Comparison of ENCODE assay signal across 8 cellular contexts in the genomic region with DNA sequence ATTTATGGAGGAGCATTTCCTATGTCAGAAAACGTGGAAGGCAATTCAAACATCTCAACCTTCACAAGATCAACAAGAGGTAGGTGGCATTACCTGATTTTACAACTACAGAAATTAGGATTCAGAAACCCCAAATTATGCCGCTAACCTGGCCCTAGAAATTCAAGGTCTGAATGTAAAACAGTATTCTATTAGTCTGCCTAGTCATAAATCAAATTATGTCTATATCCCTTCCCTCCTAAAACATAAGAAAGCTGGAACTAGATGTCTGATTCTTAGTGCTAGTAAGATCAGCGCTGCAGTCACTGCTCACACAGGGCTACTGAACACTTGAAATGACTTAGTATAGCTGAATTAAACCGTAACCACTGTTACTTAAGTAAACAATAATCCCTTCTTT. TPM values are rescaled to one million over a fixed set of nuclear protein-coding genes. Genes with fewer than 3 reads are reported as not detected.
A peak's percentile ranks its signal among the peaks of the same experiment; 100 is the strongest.
DNase-seq lines count a peak whose midpoint lies in the region; FAIRE-seq and TF ChIP-seq lines count a peak whose summit lies in the region.

No MANE protein-coding gene starts in this region.

- H3K27me3 Mint-ChIP-seq in activated naive CD4-positive, alpha-beta T cell treated with anti-CD3 and anti-CD28 coated beads, Interleukin-2, amount 10 ng/mL, durations not matched to agents 7 days and 5 days: no peaks in the 10 kb centered on the region
- no peaks in the 10 kb centered on the region for H3K27me3 Mint-ChIP-seq in astrocyte (ENCODE audit: low read depth, unreplicated experiment)
- no peaks in the 10 kb centered on the region for H3K27me3 Mint-ChIP-seq in type B pancreatic cell

- peaks cover 42% of the 10 kb centered on the region for H3K36me3 Mint-ChIP-seq in activated naive CD4-positive, alpha-beta T cell treated with anti-CD3 and anti-CD28 coated beads, Interleukin-2, amount 10 ng/mL, durations not matched to agents 7 days and 5 days
- H3K36me3 Mint-ChIP-seq in astrocyte (ENCODE audit: low read depth, unreplicated experiment): peaks cover 8% of the 10 kb centered on the region
- peaks cover 10% of the 10 kb centered on the region for H3K36me3 Mint-ChIP-seq in type B pancreatic cell

- peak overlapping the region; percentile 99 for H3K4me3 Mint-ChIP-seq in activated naive CD4-positive, alpha-beta T cell treated with anti-CD3 and anti-CD28 coated beads, Interleukin-2, amount 10 ng/mL, durations not matched to agents 7 days and 5 days
- H3K4me3 Mint-ChIP-seq in astrocyte (ENCODE audit: unreplicated experiment) (peak overlapping the region; percentile 98), type B pancreatic cell (peak overlapping the region; percentile 97)

- H3K27ac ChIP-seq in astrocyte (ENCODE audit: low read depth, low read length) (peak overlapping the region; percentile 13), liver (ENCODE audit: low read depth in 1 of 2, low read length in 2 of 2) (no peak overlapping the region)

- H4K20me1 ChIP-seq in astrocyte (ENCODE audit: insufficient read depth, low read length): peaks cover 58% of the 10 kb centered on the region

- in situ Hi-C loops in GM13976 (cut with MboI; ENCODE audit: low sequenced_read_pairs, unreplicated experiment): no loop called here

- 34% methylated on average over 4 of the region's 4 CpGs for WGBS in liver

- H3K4me1 ChIP-seq in astrocyte (ENCODE audit: insufficient read depth, low read length): peaks cover 6% of the 10 kb centered on the region
- H3K4me1 ChIP-seq in liver (ENCODE audit: control insufficient read depth in 4 of 4, insufficient read depth in 4 of 4, low read length in 3 of 4): peaks cover 2 to 17% (median 11%) of the 10 kb centered on the region in 4 donors

- H3K9me3 ChIP-seq in astrocyte (ENCODE audit: insufficient read depth, low read depth, low read length) (no peaks in the 10 kb centered on the region), liver (ENCODE audit: control insufficient read depth in 4 of 4, low read length in 3 of 4) (no peaks in the 10 kb centered on the region)

- DNase-seq in activated naive CD4-positive, alpha-beta T cell treated with anti-CD3 and anti-CD28 coated beads, Interleukin-2, amount 10 ng/mL, durations not matched to agents 7 days and 5 days: no peak
- no peak for DNase-seq in activated naive CD4-positive, alpha-beta T cell treated with Interleukin-2 at 50 U/mL for 16 hours
- DNase-seq in astrocyte (ENCODE audit: low read depth) (no peak), type B pancreatic cell (ENCODE audit: extremely low spot score, unreplicated experiment) (no peak), posterior vena cava (ENCODE audit: low spot score) (no peak), NCI-H146 (lab: John Stamatoyannopoulos, UW) (no peak), GM13976 (ENCODE audit: low spot score) (no peak)

- CTCF ChIA-PET in activated naive CD4-positive, alpha-beta T cell treated with anti-CD3 and anti-CD28 coated beads, Interleukin-2, amount 10 ng/mL, durations not matched to agents 7 days and 5 days (lab: Charles Lee): interaction anchor here (0.9 to 2.0 kb wide), 3 partner anchors 23 to 290 kb away, joined by 4 to 8 read pairs (median 4); no protein-coding TSS in a partner anchor

- intact Hi-C loops in posterior vena cava (cut with DNase I): no loop called here

- H2AFZ ChIP-seq in astrocyte (ENCODE audit: low read depth, low read length): no peak overlapping the region

- H3K27me3 ChIP-seq in astrocyte (ENCODE audit: insufficient read depth, low read length) (no peaks in the 10 kb centered on the region), liver (ENCODE audit: control insufficient read depth in 4 of 4, insufficient read depth in 4 of 4, low read length in 3 of 4) (no peaks in the 10 kb centered on the region)

- peak overlapping the region; percentile 98 for H3K27ac Mint-ChIP-seq in activated naive CD4-positive, alpha-beta T cell treated with anti-CD3 and anti-CD28 coated beads, Interleukin-2, amount 10 ng/mL, durations not matched to agents 7 days and 5 days
- peak overlapping the region; percentile 69 for H3K27ac Mint-ChIP-seq in astrocyte (ENCODE audit: unreplicated experiment)
- peak overlapping the region; percentile 96 for H3K27ac Mint-ChIP-seq in type B pancreatic cell

- no peaks in the 10 kb centered on the region for H3K9me3 Mint-ChIP-seq in activated naive CD4-positive, alpha-beta T cell treated with anti-CD3 and anti-CD28 coated beads, Interleukin-2, amount 10 ng/mL, durations not matched to agents 7 days and 5 days
- H3K9me3 Mint-ChIP-seq in astrocyte (ENCODE audit: unreplicated experiment) (no peaks in the 10 kb centered on the region), type B pancreatic cell (no peaks in the 10 kb centered on the region)

- H3K79me2 ChIP-seq in astrocyte (ENCODE audit: insufficient read depth, low read length): peaks cover 68% of the 10 kb centered on the region

- H3K4me2 ChIP-seq in astrocyte (ENCODE audit: low read length): peak overlapping the region; percentile 91

- TF ChIP-seq CTCF in astrocyte (IDR thresholded peaks at IDR 0.05; ENCODE audit: insufficient read depth, low read depth, low read length) (no peak), liver (IDR thresholded peaks at IDR 0.05; ENCODE audit: low read depth, low read length, missing input control) (no peak), type B pancreatic cell (conservative IDR thresholded peaks at IDR 0.05) (no peak), GM13976 (IDR thresholded peaks at IDR 0.05; ENCODE audit: borderline replicate concordance, control extremely low read depth, extremely low read depth, insufficient read depth, missing control alignments) (no peak)

- no peak for FAIRE-seq in astrocyte (lab: Jason Lieb, UNC)

- TF ChIP-seq RAD21 in liver (IDR thresholded peaks at IDR 0.05): no peak

- peaks cover 7% of the 10 kb centered on the region for H3K36me3 ChIP-seq in astrocyte (ENCODE audit: insufficient read depth, low read length)
- H3K36me3 ChIP-seq in liver (ENCODE audit: control insufficient read depth in 4 of 4, insufficient read depth in 3 of 4, low read depth in 1 of 4, low read length in 3 of 4): peaks cover 0 to 2% (median under 1%) of the 10 kb centered on the region in 4 donors

- H3K9ac ChIP-seq in astrocyte (ENCODE audit: low read length): peak overlapping the region; percentile 98
- peak overlapping the region in 1 of 2 donors; percentile 94 for H3K9ac ChIP-seq in liver (ENCODE audit: low read depth in 1 of 2, low read length in 2 of 2)

- peak overlapping the region; percentile 94 for H3K4me3 ChIP-seq in astrocyte (ENCODE audit: insufficient read depth, low read depth, low read length)
- peak overlapping the region; percentile 79 to 97 (median 96) for H3K4me3 ChIP-seq in liver (ENCODE audit: low read depth in 1 of 3, low read length in 3 of 3)

- H3K4me1 Mint-ChIP-seq in activated naive CD4-positive, alpha-beta T cell treated with anti-CD3 and anti-CD28 coated beads, Interleukin-2, amount 10 ng/mL, durations not matched to agents 7 days and 5 days: peaks cover 58% of the 10 kb centered on the region
- H3K4me1 Mint-ChIP-seq in astrocyte (ENCODE audit: low read depth, unreplicated experiment): peaks cover 21% of the 10 kb centered on the region
- H3K4me1 Mint-ChIP-seq in type B pancreatic cell (ENCODE audit: unreplicated experiment): peaks cover 30% of the 10 kb centered on the region

TF ChIP-seq in liver, 16 proteins besides CTCF, POLR2A, EP300 and RAD21 (continues in another document):
- TF ChIP-seq, protein P1, sequence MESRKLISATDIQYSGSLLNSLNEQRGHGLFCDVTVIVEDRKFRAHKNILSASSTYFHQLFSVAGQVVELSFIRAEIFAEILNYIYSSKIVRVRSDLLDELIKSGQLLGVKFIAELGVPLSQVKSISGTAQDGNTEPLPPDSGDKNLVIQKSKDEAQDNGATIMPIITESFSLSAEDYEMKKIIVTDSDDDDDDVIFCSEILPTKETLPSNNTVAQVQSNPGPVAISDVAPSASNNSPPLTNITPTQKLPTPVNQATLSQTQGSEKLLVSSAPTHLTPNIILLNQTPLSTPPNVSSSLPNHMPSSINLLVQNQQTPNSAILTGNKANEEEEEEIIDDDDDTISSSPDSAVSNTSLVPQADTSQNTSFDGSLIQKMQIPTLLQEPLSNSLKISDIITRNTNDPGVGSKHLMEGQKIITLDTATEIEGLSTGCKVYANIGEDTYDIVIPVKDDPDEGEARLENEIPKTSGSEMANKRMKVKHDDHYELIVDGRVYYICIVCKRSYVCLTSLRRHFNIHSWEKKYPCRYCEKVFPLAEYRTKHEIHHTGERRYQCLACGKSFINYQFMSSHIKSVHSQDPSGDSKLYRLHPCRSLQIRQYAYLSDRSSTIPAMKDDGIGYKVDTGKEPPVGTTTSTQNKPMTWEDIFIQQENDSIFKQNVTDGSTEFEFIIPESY (IDR thresholded peaks at IDR 0.05): no peak
- TF ChIP-seq NR2F2 (IDR thresholded peaks at IDR 0.05) (no peak), TAF1 (conservative IDR thresholded peaks at IDR 0.05) (no peak), HNF4G (IDR thresholded peaks at IDR 0.05) (no peak), RXRA (IDR thresholded peaks at IDR 0.05) (no peak)
- TF ChIP-seq, protein P2, sequence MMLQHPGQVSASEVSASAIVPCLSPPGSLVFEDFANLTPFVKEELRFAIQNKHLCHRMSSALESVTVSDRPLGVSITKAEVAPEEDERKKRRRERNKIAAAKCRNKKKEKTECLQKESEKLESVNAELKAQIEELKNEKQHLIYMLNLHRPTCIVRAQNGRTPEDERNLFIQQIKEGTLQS (IDR thresholded peaks at IDR 0.05): no peak
- TF ChIP-seq, protein P3, sequence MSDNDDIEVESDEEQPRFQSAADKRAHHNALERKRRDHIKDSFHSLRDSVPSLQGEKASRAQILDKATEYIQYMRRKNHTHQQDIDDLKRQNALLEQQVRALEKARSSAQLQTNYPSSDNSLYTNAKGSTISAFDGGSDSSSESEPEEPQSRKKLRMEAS (IDR thresholded peaks at IDR 0.05): no peak

RNA-seq across cellular contexts. Expression of a gene that starts 1.4 kb away (rescaled TPM):
- 136 and 143 TPM in 2 replicates for total RNA-seq in astrocyte
- 10 to 100 TPM; 34.9 to 43.3 TPM for total RNA-seq in liver
- 10 to 100 TPM; 33.4 to 74.4 TPM for polyA plus RNA-seq in liver
- 113 and 119 TPM in 2 replicates for total RNA-seq in type B pancreatic cell (ENCODE audit: low replicate concordance)
- total RNA-seq in posterior vena cava: 10 to 100 TPM; 75.4 to 86.2 TPM

RNA-seq across cellular contexts. Expression of a gene that starts 33.8 kb away (rescaled TPM):
- total RNA-seq in astrocyte (102 and 129 TPM in 2 replicates), liver (10 to 100 TPM; 15.6 to 18.8 TPM), type B pancreatic cell (ENCODE audit: low replicate concordance) (74.9 and 83.5 TPM in 2 replicates), posterior vena cava (10 to 100 TPM; 57.7 to 61.1 TPM)
- polyA plus RNA-seq in liver: 10 to 100 TPM; 18.8 to 30.2 TPM
